ENCODE assay signal across 23 cellular contexts in the genomic region with DNA sequence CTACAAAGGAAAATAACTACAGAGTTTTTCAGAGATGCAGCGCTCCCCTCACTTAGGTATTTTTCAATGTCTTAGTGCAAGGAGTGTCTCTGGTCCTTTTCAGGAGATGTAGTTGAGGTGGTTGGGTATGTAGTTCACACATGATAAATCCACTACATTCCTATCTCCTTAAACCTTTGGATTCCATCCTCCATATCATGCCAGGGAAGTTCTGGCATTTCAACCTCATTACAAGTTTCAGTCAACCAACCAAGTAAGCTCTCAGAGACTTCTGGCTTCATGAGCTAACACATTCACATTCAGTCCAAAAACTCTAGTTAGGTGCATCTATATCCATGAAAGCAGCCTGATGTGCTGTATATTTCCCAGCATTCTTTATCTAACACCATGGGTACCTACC. TPM values are rescaled to one million over a fixed set of nuclear protein-coding genes. Genes with fewer than 3 reads are reported as not detected.
A peak's percentile ranks its signal among the peaks of the same experiment; 100 is the strongest.
DNase-seq lines count a peak whose midpoint lies in the region; ATAC-seq and TF ChIP-seq lines count a peak whose summit lies in the region.
"Had no signal": no experiment of that assay in that cellular context is flagged by ENCODE, and none has a peak within 500 bp of the region (broad histone marks: within the 10 kb centered on the region; RNA-seq: fewer than 3 reads in every experiment).

No MANE protein-coding gene starts in this region.

- H3K36me3 ChIP-seq in OCI-LY3 (replicated peaks; ENCODE audit: low read depth, low read length) (peaks cover 12% of the 10 kb centered on the region), gastroesophageal sphincter (no peaks in the 10 kb centered on the region), gastrocnemius medialis (no peaks in the 10 kb centered on the region)

- no peak for TF ChIP-seq POLR2A in gastroesophageal sphincter (IDR thresholded peaks at IDR 0.05)
- TF ChIP-seq POLR2A in gastrocnemius medialis (IDR thresholded peaks at IDR 0.05): no peak

- DNase-seq in EL (peak; percentile 57), gastrocnemius medialis (no peak), NCI-H1436 treated with DMSO at 0.1 percent for 48 hours (lab: John Stamatoyannopoulos, UW) (no peak), H4 (ENCODE audit: low spot score) (no peak)
- DNase-seq: C1 segment of cervical spinal cord; CD8-positive, alpha-beta T cell; DMS153; GF-D8; H9; KG1; NCI-H1092 treated with DMSO at 0.1 percent for 48 hours; NCI-H146; NCI-H2029 treated with DMSO at 0.1 percent for 48 hours; NCI-H345; NCI-H524; NCI-H82; SHP77; SW 1271 had no signal

- no peaks in the 10 kb centered on the region for H3K9me3 ChIP-seq in OCI-LY3 (ENCODE audit: insufficient read depth, low read length)
- H3K9me3 ChIP-seq in gastroesophageal sphincter: no peaks in the 10 kb centered on the region
- no peaks in the 10 kb centered on the region for H3K9me3 ChIP-seq in gastrocnemius medialis

- H3K27ac ChIP-seq in OCI-LY3 (ENCODE audit: low read length) (0 out of 2 replicates have a peak overlapping the region, but pooled peaks have one; percentile 15), gastroesophageal sphincter (peak overlapping the region in 3 of 4 donors; percentile 3 to 67 (median 6)), gastrocnemius medialis (peak overlapping the region; percentile 38 to 66 (median 53))
- H3K27ac ChIP-seq: SK-N-MC had no signal

- in situ Hi-C loops in gastrocnemius medialis (cut with MboI; ENCODE audit: low sequenced_read_pairs in 4 of 4): no loop called here

- H3K27me3 ChIP-seq in OCI-LY3 (ENCODE audit: low read depth, low read length) (no peaks in the 10 kb centered on the region), gastroesophageal sphincter (no peaks in the 10 kb centered on the region), gastrocnemius medialis (no peaks in the 10 kb centered on the region)

- H3K9ac ChIP-seq in OCI-LY3 (ENCODE audit: low read length): no peak overlapping the region

- H3K79me2 ChIP-seq in OCI-LY3 (ENCODE audit: low read length): peaks cover 36% of the 10 kb centered on the region

- H2AFZ ChIP-seq in OCI-LY3 (ENCODE audit: low read depth, low read length): no peak overlapping the region

- peak overlapping the region; percentile 39 for H3K4me2 ChIP-seq in OCI-LY3 (ENCODE audit: low read length)

- ATAC-seq in gastroesophageal sphincter (no peak), gastrocnemius medialis (no peak), HG03135 (IDR thresholded peaks at IDR 0.05; ENCODE audit: unreplicated experiment) (no peak)
- ATAC-seq: CD8-positive, alpha-beta T cell; HepG2 had no signal

- TF ChIP-seq CTCF in OCI-LY3 (IDR thresholded peaks at IDR 0.05; ENCODE audit: low read depth, low read length) (no peak), gastroesophageal sphincter (IDR thresholded peaks at IDR 0.05) (no peak), gastrocnemius medialis (IDR thresholded peaks at IDR 0.05 in 4 of 5, conservative IDR thresholded peaks at IDR 0.05 in 1 of 5) (no peak)

- intact Hi-C loops in gastrocnemius medialis (cut with DNase I; ENCODE audit: low total_unique reads): no loop called here

- TF ChIP-seq EP300 in gastroesophageal sphincter (IDR thresholded peaks at IDR 0.05): no peak

- H3K4me3 ChIP-seq in OCI-LY3 (ENCODE audit: low read length) (no peak overlapping the region), gastroesophageal sphincter (no peak overlapping the region), gastrocnemius medialis (no peak overlapping the region)
- H3K4me3 ChIP-seq: SK-N-MC had no signal

- H3K4me1 ChIP-seq in OCI-LY3 (ENCODE audit: low read length) (peaks cover 59% of the 10 kb centered on the region), gastroesophageal sphincter (peaks cover 7 to 71% (median 16%) of the 10 kb centered on the region in 3 donors), gastrocnemius medialis (peaks cover 45 to 69% of the 10 kb centered on the region in 2 donors)

- 100% methylated on average over 1 of the region's 1 CpG for whole genome bisulfite sequencing in gastroesophageal sphincter (ENCODE audit: low coverage in 1 of 2), 2 donors

- peaks cover 9% of the 10 kb centered on the region for H4K20me1 ChIP-seq in OCI-LY3 (ENCODE audit: insufficient read depth, low read length)

RNA-seq across cellular contexts. Expression of gene MAP3K20, which starts 47.3 kb away (rescaled TPM):
- total RNA-seq in gastroesophageal sphincter (100 to 1,000 TPM; 318 to 496 (median 327) TPM), gastrocnemius medialis (100 to 1,000 TPM; 225 to 517 (median 280) TPM)
- total RNA-seq in H4 (2014; rRNA removed; shearing (Covaris generic)): 22.4 and 29.8 TPM in 2 replicates
